25 cellular contexts compared by ENCODE assay signal in the genomic region with DNA sequence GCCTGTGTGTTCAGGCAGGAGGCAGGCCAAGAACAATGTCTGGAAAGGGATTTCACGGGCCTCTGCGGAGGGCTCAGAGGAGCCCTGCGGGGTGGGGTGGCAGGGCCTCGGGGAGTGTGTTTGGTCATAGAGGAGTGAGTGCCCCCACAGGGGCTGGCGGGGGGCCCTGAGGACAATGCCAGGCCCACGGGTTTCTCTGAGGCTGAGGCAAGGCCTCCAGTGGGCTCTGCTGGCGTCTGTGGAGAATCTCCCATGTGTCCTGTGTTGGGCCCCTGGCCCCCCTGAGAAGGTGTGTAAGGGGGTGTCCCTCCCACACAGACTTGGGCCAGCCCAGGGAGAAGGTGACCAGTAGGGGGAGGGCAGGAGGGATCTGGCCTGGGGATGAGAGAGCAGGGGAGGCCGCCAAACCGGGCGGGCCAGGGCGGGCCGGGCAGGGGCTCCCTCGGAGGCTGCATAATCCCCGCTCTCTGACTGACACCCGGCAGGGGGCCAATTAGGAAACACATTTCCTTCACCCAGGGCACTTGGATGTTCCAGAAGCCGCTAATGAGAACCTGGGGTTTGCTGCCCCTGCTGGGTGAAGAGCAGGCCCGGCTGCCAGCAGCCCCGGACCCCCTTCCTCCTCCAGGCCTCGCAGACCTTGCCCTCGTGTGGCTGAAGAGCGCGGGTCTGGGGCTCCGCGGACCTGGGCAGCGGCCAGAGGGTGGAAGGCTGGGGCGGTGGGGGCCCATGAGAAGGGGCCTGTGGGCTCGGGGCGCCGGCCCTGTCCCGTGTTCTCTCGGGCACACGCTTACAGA.
A peak's percentile ranks its signal among the peaks of the same experiment; 100 is the strongest.
DNase-seq lines count a peak whose midpoint lies in the region; ATAC-seq, FAIRE-seq and TF ChIP-seq lines count a peak whose summit lies in the region.
"Had no signal": no experiment of that assay in that cellular context is flagged by ENCODE, and none has a peak within 500 bp of the region (broad histone marks: within the 10 kb centered on the region; RNA-seq: fewer than 3 reads in every experiment).

No MANE protein-coding gene starts in this region.

- H3K4me1 Mint-ChIP-seq in GM23338: peaks cover 9% of the 10 kb centered on the region
- peaks cover 5% of the 10 kb centered on the region for H3K4me1 Mint-ChIP-seq in osteocyte (ENCODE audit: unreplicated experiment)
- H3K4me1 Mint-ChIP-seq: activated B cell treated with CpG ODN at 0.5 μM for 24 hours, B cell had no signal

- no peaks in the 10 kb centered on the region for H3K9me3 Mint-ChIP-seq in GM23338
- H3K9me3 Mint-ChIP-seq in osteocyte (ENCODE audit: unreplicated experiment): no peaks in the 10 kb centered on the region
- H3K9me3 Mint-ChIP-seq: activated B cell treated with CpG ODN at 0.5 μM for 24 hours; activated CD4-positive, alpha-beta memory T cell treated with anti-CD3 and anti-CD28 coated beads, Interleukin-2, amount 10 ng/mL, durations not matched to agents 7 days and 5 days had no signal

- H3K36me3 Mint-ChIP-seq in GM23338 (ENCODE audit: low read depth) (no peaks in the 10 kb centered on the region), osteocyte (ENCODE audit: unreplicated experiment) (no peaks in the 10 kb centered on the region)

- DNase-seq in GM23338 (ENCODE audit: low spot score) (peak; percentile 49), WERI-Rb-1 (peak; percentile 46), osteocyte (ENCODE audit: extremely low spot score, unreplicated experiment) (no peak), H54 (ENCODE audit: insufficient read length, low spot score) (no peak), NCI-H69 (lab: John Stamatoyannopoulos, UW) (no peak), PC-9 (no peak)
- DNase-seq: activated B cell treated with CpG ODN at 0.5 μM for 24 hours; activated CD4-positive, alpha-beta memory T cell treated with anti-CD3 and anti-CD28 coated beads, Interleukin-2, amount 10 ng/mL, durations not matched to agents 7 days and 5 days; activated naive CD4-positive, alpha-beta T cell treated with Interleukin-2 at 50 U/mL for 16 hours; activated T-cell treated with anti-CD3 and anti-CD28 coated beads, Interleukin-2, amount 50 U/mL, for 1 hour; amygdala; DMS79; GM23248; KBM-7; NCI-H187 treated with DMSO at 0.1 percent for 48 hours; NCI-H2227 treated with DMSO at 0.1 percent for 48 hours; ovary; Peyer's patch; stimulated activated naive CD4-positive, alpha-beta T cell treated with Interleukin-2 at 50 U/mL for 16 hours had no signal

- CTCF ChIA-PET in PC-9 (lab: Charles Lee): no interaction called here

- no peaks in the 10 kb centered on the region for H3K9me3 ChIP-seq in WERI-Rb-1 (ENCODE audit: severe bottlenecking)
- H3K9me3 ChIP-seq in gastroesophageal sphincter: no peaks in the 10 kb centered on the region
- H3K9me3 ChIP-seq in PC-9 (ENCODE audit: insufficient read depth, low read depth): no peaks in the 10 kb centered on the region
- H3K9me3 ChIP-seq: ovary, Peyer's patch, tibial nerve had no signal

- ATAC-seq in GM23338 (peak; percentile 69), gastroesophageal sphincter (no peak)

- POLR2A ChIA-PET in PC-9 (lab: Charles Lee; ENCODE audit: unreplicated experiment): no interaction called here

- H3K27me3 ChIP-seq in GM23338 (ENCODE audit: insufficient read depth): no peaks in the 10 kb centered on the region
- no peaks in the 10 kb centered on the region for H3K27me3 ChIP-seq in WERI-Rb-1 (ENCODE audit: insufficient read depth, low read depth, severe bottlenecking)
- H3K27me3 ChIP-seq in gastroesophageal sphincter: no peaks in the 10 kb centered on the region
- no peaks in the 10 kb centered on the region for H3K27me3 ChIP-seq in PC-9 (ENCODE audit: insufficient read depth, low read depth)
- H3K27me3 ChIP-seq: ovary, Peyer's patch, tibial nerve had no signal

- no peak overlapping the region for H2AFZ ChIP-seq in GM23338
- H2AFZ ChIP-seq in PC-9: no peak overlapping the region
- H2AFZ ChIP-seq: GM23248 had no signal

- H3K27ac Mint-ChIP-seq in GM23338 (no peak overlapping the region), osteocyte (ENCODE audit: unreplicated experiment) (no peak overlapping the region)
- H3K27ac Mint-ChIP-seq: activated B cell treated with CpG ODN at 0.5 μM for 24 hours; activated CD4-positive, alpha-beta memory T cell treated with anti-CD3 and anti-CD28 coated beads, Interleukin-2, amount 10 ng/mL, durations not matched to agents 7 days and 5 days; B cell had no signal

- H3K9me2 ChIP-seq in GM23338 (ENCODE audit: insufficient read depth) (no peaks in the 10 kb centered on the region), PC-9 (ENCODE audit: insufficient read depth) (no peaks in the 10 kb centered on the region)

- no peak for FAIRE-seq in H54 (lab: Jason Lieb, UNC)
- FAIRE-seq: GM12891, islet of Langerhans had no signal

- TF ChIP-seq CTCF in GM23338 (conservative IDR thresholded peaks at IDR 0.05; ENCODE audit: low read depth in 2 of 2): peak; percentile 26 to 32; a peak in 1 of 4 replicates
- peak; percentile 22; the same call in 1 of the 2 replicates for TF ChIP-seq CTCF in WERI-Rb-1 (IDR thresholded peaks at IDR 0.05; ENCODE audit: low read depth, low read length)
- TF ChIP-seq CTCF in gastroesophageal sphincter (IDR thresholded peaks at IDR 0.05): peak in 2 of 4 experiments; percentile 4 to 28
- peak; percentile 5 for TF ChIP-seq CTCF in osteocyte (IDR thresholded peaks at IDR 0.05)
- TF ChIP-seq CTCF in PC-9 (conservative IDR thresholded peaks at IDR 0.05): no peak

- H3K4me2 ChIP-seq in GM23338 (no peak overlapping the region), PC-9 (no peak overlapping the region)

- BruUV-seq in PC-9 (replicated peaks; lab: Mats Ljungman, UMichigan): no TSS peak

- H3K36me3 ChIP-seq in GM23338 (ENCODE audit: insufficient read depth): no peaks in the 10 kb centered on the region
- H3K36me3 ChIP-seq in WERI-Rb-1: no peaks in the 10 kb centered on the region
- H3K36me3 ChIP-seq in gastroesophageal sphincter: peaks cover 0 to 25% of the 10 kb centered on the region in 2 donors
- H3K36me3 ChIP-seq in PC-9 (ENCODE audit: low read depth): no peaks in the 10 kb centered on the region
- H3K36me3 ChIP-seq: ovary, Peyer's patch, tibial nerve had no signal

- no peak overlapping the region for H3K27ac ChIP-seq in GM23338 (ENCODE audit: low read depth)
- no peak overlapping the region for H3K27ac ChIP-seq in WERI-Rb-1
- H3K27ac ChIP-seq in gastroesophageal sphincter: peak overlapping the region in 3 of 4 donors; percentile 80 to 92 (median 91)
- H3K27ac ChIP-seq in PC-9: no peak overlapping the region
- H3K27ac ChIP-seq: GM23248, ovary, Peyer's patch, tibial nerve had no signal

- H3F3A ChIP-seq in GM23338 (replicated peaks; ENCODE audit: low read depth) (no peaks in the 10 kb centered on the region), PC-9 (ENCODE audit: insufficient read depth, low read depth) (no peaks in the 10 kb centered on the region)

- WGBS in gastroesophageal sphincter (ENCODE audit: low coverage in 1 of 2), 2 donors: 77% methylated on average over 3 of the region's 32 CpGs; no CpG with 5 or more reads in 1 of the 2 donors

- TF ChIP-seq EP300 in gastroesophageal sphincter (IDR thresholded peaks at IDR 0.05): no peak

- H3K4me3 Mint-ChIP-seq in GM23338 (no peak overlapping the region), osteocyte (ENCODE audit: unreplicated experiment) (no peak overlapping the region)
- H3K4me3 Mint-ChIP-seq: activated B cell treated with CpG ODN at 0.5 μM for 24 hours; activated CD4-positive, alpha-beta memory T cell treated with anti-CD3 and anti-CD28 coated beads, Interleukin-2, amount 10 ng/mL, durations not matched to agents 7 days and 5 days; B cell had no signal

- TF ChIP-seq POLR2A in gastroesophageal sphincter (IDR thresholded peaks at IDR 0.05): no peak
- no peak for TF ChIP-seq POLR2A in H54 (IDR thresholded peaks at IDR 0.05; ENCODE audit: low read depth, low read length)

- H3K27me3 Mint-ChIP-seq in GM23338 (ENCODE audit: insufficient read depth, low read depth, poor library complexity): peaks cover 14% of the 10 kb centered on the region
- peaks cover 8% of the 10 kb centered on the region for H3K27me3 Mint-ChIP-seq in osteocyte (ENCODE audit: unreplicated experiment)
- H3K27me3 Mint-ChIP-seq: activated CD4-positive, alpha-beta memory T cell treated with anti-CD3 and anti-CD28 coated beads, Interleukin-2, amount 10 ng/mL, durations not matched to agents 7 days and 5 days had no signal

- H3K4me3 ChIP-seq in GM23338 (no peak overlapping the region), WERI-Rb-1 (ENCODE audit: low read depth, low read length) (no peak overlapping the region), gastroesophageal sphincter (no peak overlapping the region), PC-9 (no peak overlapping the region)
- H3K4me3 ChIP-seq: GM23248, lung, ovary, Peyer's patch, tibial nerve had no signal

- H4K20me1 ChIP-seq in GM23338 (replicated peaks; ENCODE audit: insufficient read depth) (no peaks in the 10 kb centered on the region), PC-9 (ENCODE audit: insufficient read depth) (no peaks in the 10 kb centered on the region)

- intact Hi-C loops in PC-9 (cut with micrococcal nuclease; ENCODE audit: unreplicated experiment): no loop called here

- H3K4me1 ChIP-seq in GM23338 (ENCODE audit: insufficient read depth): no peaks in the 10 kb centered on the region; the same call in 1 of the 2 replicates
- peaks cover 2 to 54% (median 11%) of the 10 kb centered on the region in 3 donors for H3K4me1 ChIP-seq in gastroesophageal sphincter
- H3K4me1 ChIP-seq in PC-9 (replicated peaks; ENCODE audit: insufficient read depth): no peaks in the 10 kb centered on the region
- H3K4me1 ChIP-seq: Peyer's patch had no signal

- no peaks in the 10 kb centered on the region for H3K79me2 ChIP-seq in GM23338 (replicated peaks; ENCODE audit: insufficient read depth)
- no peaks in the 10 kb centered on the region for H3K79me2 ChIP-seq in PC-9 (ENCODE audit: low read depth)

Comparison
In these comparisons a context has a peak if more than half of its experiments do, and no peak if none do; other contexts are left out.
1. DNase-seq: peak in GM23338 (single experiment) and WERI-Rb-1 (single experiment); none in osteocyte (single experiment), H54 (single experiment), NCI-H69 (single experiment) and PC-9 (0 of 2).
2. H3K27ac ChIP-seq: peak in gastroesophageal sphincter (3 of 4); none in GM23338 (single experiment), WERI-Rb-1 (single experiment) and PC-9 (single experiment).